Comparison of ENCODE assay signal across 15 cellular contexts in the genomic region with DNA sequence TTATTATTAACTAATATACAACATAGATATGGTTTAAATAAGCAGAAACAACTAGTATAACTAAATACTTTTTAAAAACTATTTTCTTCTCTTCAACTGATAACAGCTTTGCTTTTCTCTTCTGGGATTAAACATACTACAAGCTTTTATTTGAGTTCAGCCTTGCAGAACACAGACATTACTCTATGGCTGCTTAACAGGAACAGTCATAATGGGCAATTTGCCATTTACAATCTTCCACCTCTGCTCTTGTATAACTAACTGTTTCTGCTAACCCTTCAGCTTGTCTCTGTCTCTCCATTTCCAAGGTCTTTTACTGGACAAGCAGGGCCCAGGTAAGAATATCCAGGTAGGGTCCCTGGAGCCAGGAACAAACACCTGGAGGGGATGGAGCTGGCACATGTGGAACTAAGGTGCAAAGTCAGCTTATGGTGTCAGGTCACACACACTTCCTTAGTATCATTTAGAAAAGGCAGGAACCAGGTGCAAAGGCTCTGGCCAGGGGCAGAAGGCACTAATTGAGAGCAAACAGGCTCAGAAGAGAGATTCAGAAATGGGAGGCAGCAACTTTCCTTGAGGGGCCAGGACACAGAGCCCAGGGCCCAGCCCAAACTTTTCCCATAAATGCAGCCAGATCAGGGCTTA.
DNase-seq lines count a peak whose midpoint lies in the region; ATAC-seq and TF ChIP-seq lines count a peak whose summit lies in the region.
"Had no signal": no experiment of that assay in that cellular context is flagged by ENCODE, and none has a peak within 500 bp of the region (broad histone marks: within the 10 kb centered on the region; RNA-seq: fewer than 3 reads in every experiment).

No MANE protein-coding gene starts in this region.

- ATAC-seq in foreskin keratinocyte: no peak
- no peak for ATAC-seq in HG03095 (IDR thresholded peaks at IDR 0.05; ENCODE audit: unreplicated experiment)
- no peak for ATAC-seq in HG02610 (IDR thresholded peaks at IDR 0.05; ENCODE audit: unreplicated experiment)
- ATAC-seq: stimulated activated effector memory CD8-positive, alpha-beta T cell treated with anti-CD3 and anti-CD28 coated beads, Interleukin-12 subunit alpha, Interleukin-12 subunit beta, amount 100 ng/mL, for 72 hours had no signal

- no peaks in the 10 kb centered on the region for H3K27me3 ChIP-seq in foreskin keratinocyte

- H3K4me1 ChIP-seq in foreskin keratinocyte: no peaks in the 10 kb centered on the region

- DNase-seq in Caki2 (ENCODE audit: low read depth) (peak; percentile 24), NCI-H1105 (lab: John Stamatoyannopoulos, UW) (peak; percentile 54), RPMI8226 (peak; percentile 33), foreskin keratinocyte (no peak), OCI-M2 (lab: John Stamatoyannopoulos, UW; ENCODE audit: unreplicated experiment) (no peak)
- DNase-seq in NK-92 treated with Interleukin-12 subunit alpha and Interleukin-12 subunit beta, amount 100 ng/mL, for 24 hours (lab: John Stamatoyannopoulos, UW): no peak
- DNase-seq: activated CD4-positive, alpha-beta T cell treated with anti-CD3 and anti-CD28 coated beads for 4 hours; activated naive CD8-positive, alpha-beta T cell treated with anti-CD3 and anti-CD28 coated beads for 36 hours; activated T-cell treated with anti-CD3 and anti-CD28 coated beads, Interleukin-2, amount 50 U/mL, for 1 hour; cerebellar nuclear complex; midbrain; T1000 had no signal

- in situ Hi-C loops in Caki2 (cut with HindIII; ENCODE audit: low pct_unique_long_range_greater_than_20kb, low sequenced_read_pairs): no loop called here

- peak overlapping the region; percentile 41 for H3K27ac ChIP-seq in foreskin keratinocyte

- no peak for TF ChIP-seq CTCF in foreskin keratinocyte (conservative IDR thresholded peaks at IDR 0.05)

Comparison
In these comparisons a context has a peak if more than half of its experiments do, and no peak if none do; other contexts are left out.
1. DNase-seq: peak in Caki2 (single experiment), NCI-H1105 (single experiment) and RPMI8226 (single experiment); none in foreskin keratinocyte (0 of 2), OCI-M2 (single experiment) and NK-92 treated with Interleukin-12 subunit alpha and Interleukin-12 subunit beta, amount 100 ng/mL, for 24 hours (single experiment).